In genomic region chr10:70317943-70318318, GRCh38 we compare ENCODE assay signal across 33 cellular contexts. TPM values are rescaled to one million over a fixed set of nuclear protein-coding genes. Genes with fewer than 3 reads are reported as not detected.
"Had no signal": no experiment of that assay in that cellular context is flagged by ENCODE, and none has a peak within 500 bp of the region (broad histone marks: within the 10 kb centered on the region; RNA-seq: fewer than 3 reads in every experiment).

No MANE protein-coding gene starts in this region.

- H3K27me3 Mint-ChIP-seq: activated CD4-positive, alpha-beta T cell treated with anti-CD3 and anti-CD28 coated beads for 36 hours; activated naive CD8-positive, alpha-beta T cell; effector memory CD8-positive, alpha-beta T cell; naive thymus-derived CD4-positive, alpha-beta T cell had no signal

- H3K36me3 ChIP-seq: colonic mucosa, pancreas, prostate gland, tibial nerve had no signal

- H3K9me3 Mint-ChIP-seq: effector memory CD8-positive, alpha-beta T cell; mesothelial cell of epicardium; neural crest cell; T-helper 2 cell treated with Interferon-gamma antibody and Interleukin-4, amounts not matched to agents 5 μg/mL and 100 μg/mL, for 36 hours had no signal

- DNase-seq: activated CD4-positive, alpha-beta T cell treated with anti-CD3 and anti-CD28 coated beads for 36 hours; activated CD4-positive, CD25-positive, alpha-beta regulatory T cell; activated effector memory CD4-positive, alpha-beta T cell treated with Interleukin-2 at 50 U/mL for 16 hours; activated naive CD4-positive, alpha-beta T cell treated with Interleukin-2 at 50 U/mL for 16 hours; activated T-cell treated with anti-CD3 and anti-CD28 coated beads for 4 hours; activated T-cell treated with anti-CD3 and anti-CD28 coated beads, Interleukin-2, amount 50 U/mL, for 72 hours; body of pancreas; colonic mucosa; dorsolateral prefrontal cortex; effector memory CD8-positive, alpha-beta T cell; hippocampal formation; left cardiac atrium; mammary epithelial cell; naive thymus-derived CD4-positive, alpha-beta T cell; nucleus accumbens; pancreas; retina; sigmoid colon; small intestine; stimulated activated CD4-positive, alpha-beta T cell treated with anti-CD3 and anti-CD28 coated beads, Interleukin-1b, Interleukin-23, amount 100 ng/mL, for 48 hours; stimulated activated naive CD4-positive, alpha-beta T cell treated with Interleukin-2 at 50 U/mL for 16 hours had no signal

- H3K4me3 Mint-ChIP-seq: activated CD4-positive, alpha-beta T cell treated with anti-CD3 and anti-CD28 coated beads for 36 hours; activated naive CD8-positive, alpha-beta T cell; activated T-cell treated with anti-CD3 and anti-CD28 coated beads, Interleukin-2, amount 50 U/mL, for 72 hours; effector memory CD8-positive, alpha-beta T cell; mesothelial cell of epicardium; naive thymus-derived CD4-positive, alpha-beta T cell; neural crest cell; T-helper 2 cell treated with Interferon-gamma antibody and Interleukin-4, amounts not matched to agents 5 μg/mL and 100 μg/mL, for 36 hours had no signal

- H3K9me3 ChIP-seq: body of pancreas, colonic mucosa, gastroesophageal sphincter, pancreas, prostate gland, sigmoid colon, tibial nerve had no signal

- H3K4me1 ChIP-seq: body of pancreas, colonic mucosa, pancreas, prostate gland, sigmoid colon had no signal

- H3K27ac Mint-ChIP-seq: activated CD4-positive, alpha-beta T cell treated with anti-CD3 and anti-CD28 coated beads for 36 hours; activated naive CD8-positive, alpha-beta T cell; activated T-cell treated with anti-CD3 and anti-CD28 coated beads, Interleukin-2, amount 50 U/mL, for 72 hours; effector memory CD8-positive, alpha-beta T cell; mesothelial cell of epicardium; naive thymus-derived CD4-positive, alpha-beta T cell; T-helper 2 cell treated with Interferon-gamma antibody and Interleukin-4, amounts not matched to agents 5 μg/mL and 100 μg/mL, for 36 hours had no signal

- H3K27ac ChIP-seq: body of pancreas, colonic mucosa, dorsolateral prefrontal cortex, gastroesophageal sphincter, pancreas, prostate gland, sigmoid colon, tibial nerve had no signal

- H3K4me1 Mint-ChIP-seq: mesothelial cell of epicardium, neural crest cell had no signal

- H3K27me3 ChIP-seq: body of pancreas, colonic mucosa, dorsolateral prefrontal cortex, gastroesophageal sphincter, pancreas, sigmoid colon, tibial nerve had no signal

- H3K4me3 ChIP-seq: body of pancreas, colonic mucosa, dorsolateral prefrontal cortex, gastroesophageal sphincter, pancreas, prostate gland, sigmoid colon, tibial nerve had no signal

RNA-seq across cellular contexts. Expression of gene NPFFR1, which starts 34.1 kb away (rescaled TPM):
- total RNA-seq: activated CD4-positive, alpha-beta T cell treated with anti-CD3 and anti-CD28 coated beads for 36 hours; body of pancreas; endothelial cell of umbilical vein; fibroblast of lung; fibroblast of villous mesenchyme; neural crest cell had no signal
- polyA plus RNA-seq: endothelial cell of umbilical vein; fibroblast of lung; keratinocyte; liver; naive thymus-derived CD4-positive, alpha-beta T cell had no signal
